1 cellular context compared by ENCODE assay signal in genomic region chr18:58051765-58052460, GRCh38.
TF ChIP-seq lines count a peak whose summit lies in the region.

No MANE protein-coding gene starts in this region.

TF ChIP-seq in HCT116, 20 proteins besides CTCF, POLR2A, EP300 and RAD21 (continued from another document):
- TF ChIP-seq ATF3 (IDR thresholded peaks at IDR 0.05) (no peak), SRF (IDR thresholded peaks at IDR 0.05; ENCODE audit: low read depth) (no peak), CBX3 (IDR thresholded peaks at IDR 0.05; ENCODE audit: low read depth) (no peak), FOSL1 (IDR thresholded peaks at IDR 0.05; ENCODE audit: low read depth) (no peak), SP1 (IDR thresholded peaks at IDR 0.05; ENCODE audit: low read depth) (no peak)
